In genomic region chr12:130818381-130819247, GRCh38 we compare ENCODE assay signal across 8 cellular contexts. TPM values are rescaled to one million over a fixed set of nuclear protein-coding genes. Genes with fewer than 3 reads are reported as not detected.
DNase-seq lines count a peak whose midpoint lies in the region; ATAC-seq and TF ChIP-seq lines count a peak whose summit lies in the region.

No MANE protein-coding gene starts in this region.

- no peaks in the 10 kb centered on the region for H3K27me3 Mint-ChIP-seq in activated CD8-positive, alpha-beta T cell treated with anti-CD3 and anti-CD28 coated beads, Interleukin-2, amount 10 ng/mL, durations not matched to agents 7 days and 5 days (ENCODE audit: low read depth)
- no peaks in the 10 kb centered on the region for H3K27me3 Mint-ChIP-seq in effector memory CD8-positive, alpha-beta T cell

- intact Hi-C loops in mucosa of descending colon (cut with DNase I, micrococcal nuclease) = loop anchor here in 1 of 2 donors (5.0 kb wide), 1 partner anchor 56 kb away; no protein-coding TSS in a partner anchor

- H3K9me3 ChIP-seq in mucosa of descending colon = no peaks in the 10 kb centered on the region

- peaks cover 33% of the 10 kb centered on the region for H3K36me3 Mint-ChIP-seq in activated CD8-positive, alpha-beta T cell treated with anti-CD3 and anti-CD28 coated beads, Interleukin-2, amount 10 ng/mL, durations not matched to agents 7 days and 5 days (ENCODE audit: low read depth)
- H3K36me3 Mint-ChIP-seq in effector memory CD8-positive, alpha-beta T cell (ENCODE audit: insufficient read depth) = peaks cover 7% of the 10 kb centered on the region

- H3K4me3 ChIP-seq in GM12865 (ENCODE audit: low read depth, low read length) (peak overlapping the region; percentile 43), mucosa of descending colon (no peak overlapping the region)

- H3K36me3 ChIP-seq in mucosa of descending colon (ENCODE audit: low read depth) = no peaks in the 10 kb centered on the region

- H3K4me3 Mint-ChIP-seq in activated CD8-positive, alpha-beta T cell treated with anti-CD3 and anti-CD28 coated beads, Interleukin-2, amount 10 ng/mL, durations not matched to agents 7 days and 5 days = peak overlapping the region; percentile 70
- H3K4me3 Mint-ChIP-seq in effector memory CD8-positive, alpha-beta T cell = peak overlapping the region; percentile 81 to 94

- no peaks in the 10 kb centered on the region for H3K9me3 Mint-ChIP-seq in activated CD8-positive, alpha-beta T cell treated with anti-CD3 and anti-CD28 coated beads, Interleukin-2, amount 10 ng/mL, durations not matched to agents 7 days and 5 days (ENCODE audit: insufficient read depth)
- H3K9me3 Mint-ChIP-seq in effector memory CD8-positive, alpha-beta T cell = no peaks in the 10 kb centered on the region

- peaks cover 4% of the 10 kb centered on the region for H3K4me1 ChIP-seq in mucosa of descending colon (ENCODE audit: low read depth)

- DNase-seq in GM12865 (ENCODE audit: low read depth) (peak; percentile 79), HEK293T (ENCODE audit: extremely low spot score) (peak; percentile 20), NCI-H1105 treated with DMSO at 0.1 percent for 48 hours (lab: John Stamatoyannopoulos, UW) (peak; percentile 54), mucosa of descending colon (peak; percentile 76 to 86 (median 86)), NCI-H2107 (lab: John Stamatoyannopoulos, UW) (no peak)
- DNase-seq in activated CD8-positive, alpha-beta T cell treated with anti-CD3 and anti-CD28 coated beads, Interleukin-2, amount 10 ng/mL, durations not matched to agents 7 days and 5 days = peak; percentile 74
- DNase-seq in effector memory CD8-positive, alpha-beta T cell = peak; percentile 69 to 77 (median 76)
- peak; percentile 87 for DNase-seq in stimulated activated CD8-positive, alpha-beta memory T cell treated with anti-CD3 and anti-CD28 coated beads, Interleukin-4, amount 100 ng/mL, for 48 hours

- peaks cover 26% of the 10 kb centered on the region for H3K4me1 Mint-ChIP-seq in activated CD8-positive, alpha-beta T cell treated with anti-CD3 and anti-CD28 coated beads, Interleukin-2, amount 10 ng/mL, durations not matched to agents 7 days and 5 days (ENCODE audit: low read depth)
- peaks cover 4 to 19% of the 10 kb centered on the region in 2 donors for H3K4me1 Mint-ChIP-seq in effector memory CD8-positive, alpha-beta T cell (ENCODE audit: low read depth in 2 of 2)

- CTCF ChIA-PET in HEK293T (lab: Yijun Ruan, JAX) = no interaction called here
- CTCF ChIA-PET in activated CD8-positive, alpha-beta T cell treated with anti-CD3 and anti-CD28 coated beads, Interleukin-2, amount 10 ng/mL, durations not matched to agents 7 days and 5 days (lab: Charles Lee) = interaction anchor here (0.9 to 2.4 kb wide), 7 partner anchors 8 to 287 kb away, joined by 3 to 20 read pairs (median 7); no protein-coding TSS in a partner anchor

- POLR2A ChIA-PET in HEK293T (lab: Yijun Ruan, JAX) = no interaction called here
- POLR2A ChIA-PET in activated CD8-positive, alpha-beta T cell treated with anti-CD3 and anti-CD28 coated beads, Interleukin-2, amount 10 ng/mL, durations not matched to agents 7 days and 5 days (lab: Charles Lee) = no interaction called here

- H3K27ac Mint-ChIP-seq in activated CD8-positive, alpha-beta T cell treated with anti-CD3 and anti-CD28 coated beads, Interleukin-2, amount 10 ng/mL, durations not matched to agents 7 days and 5 days = no peak overlapping the region
- peak overlapping the region in 1 of 2 donors; percentile 83 for H3K27ac Mint-ChIP-seq in effector memory CD8-positive, alpha-beta T cell

- ATAC-seq in activated CD8-positive, alpha-beta T cell treated with anti-CD3 and anti-CD28 coated beads, Interleukin-2, amount 10 ng/mL, durations not matched to agents 7 days and 5 days = peak; percentile 99
- ATAC-seq in effector memory CD8-positive, alpha-beta T cell (replicated peaks) = peak; percentile 89
- peak; percentile 98 for ATAC-seq in mucosa of descending colon

- TF ChIP-seq CTCF in GM12865 (IDR thresholded peaks at IDR 0.05; ENCODE audit: insufficient read depth, low read depth, low read length, missing control alignments) = peak; percentile 73
- TF ChIP-seq CTCF in mucosa of descending colon (IDR thresholded peaks at IDR 0.05) = peak; percentile 90

TF ChIP-seq in HEK293T, 16 proteins besides CTCF, POLR2A, EP300 and RAD21:
- TF ChIP-seq FOXA1 (IDR thresholded peaks at IDR 0.05) = no peak

RNA-seq across cellular contexts. Expression of gene STX2, which starts 20.4 kb away (rescaled TPM):
- total RNA-seq in activated CD8-positive, alpha-beta T cell treated with anti-CD3 and anti-CD28 coated beads, Interleukin-2, amount 10 ng/mL, durations not matched to agents 7 days and 5 days = 10 to 100 TPM; 24.5 to 24.9 TPM
- total RNA-seq in mucosa of descending colon = 10 to 100 TPM in 1 of 3 donors, 1 to 10 TPM in 2; 1.6 to 34.2 (median 4.4) TPM

RNA-seq across cellular contexts. Expression of gene RAN, which starts 53.3 kb away (rescaled TPM):
- 1,000 to 10,000 TPM; 1,319 to 1,332 TPM for total RNA-seq in activated CD8-positive, alpha-beta T cell treated with anti-CD3 and anti-CD28 coated beads, Interleukin-2, amount 10 ng/mL, durations not matched to agents 7 days and 5 days
- 100 to 1,000 TPM; 258 to 389 (median 306) TPM for total RNA-seq in mucosa of descending colon
